Comparison of ENCODE assay signal across 28 cellular contexts in genomic region chr10:66642217-66642616, GRCh38.
"Had no signal": no experiment of that assay in that cellular context is flagged by ENCODE, and none has a peak within 500 bp of the region (broad histone marks: within the 10 kb centered on the region; RNA-seq: fewer than 3 reads in every experiment).

No MANE protein-coding gene starts in this region.

- FAIRE-seq: islet of Langerhans had no signal

- H3K27me3 ChIP-seq: adrenal gland, esophagus muscularis mucosa, neutrophil, right lobe of liver, upper lobe of left lung had no signal

- DNase-seq: activated CD4-positive, alpha-beta memory T cell treated with anti-CD3 and anti-CD28 coated beads for 36 hours; activated CD4-positive, alpha-beta T cell treated with anti-CD3 and anti-CD28 coated beads, Interleukin-2, amount 10 ng/mL, durations not matched to agents 24 days and 14 days; activated CD4-positive, CD25-positive, alpha-beta regulatory T cell treated with anti-CD3 and anti-CD28 coated beads, Interleukin-2, amount 50 U/mL, for 72 hours; activated CD8-positive, alpha-beta memory T cell treated with anti-CD3 and anti-CD28 coated beads, Interleukin-2, amount 50 U/mL, for 4 hours; activated effector memory CD4-positive, alpha-beta T cell treated with anti-CD3 and anti-CD28 coated beads, Interleukin-2, amount 50 U/mL, for 16 hours; activated naive CD4-positive, alpha-beta T cell treated with anti-CD3 and anti-CD28 coated beads for 36 hours; activated naive CD8-positive, alpha-beta T cell treated with anti-CD3 and anti-CD28 coated beads for 36 hours; activated T-cell treated with anti-CD3 and anti-CD28 coated beads, Interleukin-2, amount 50 U/mL, for 1 hour; adrenal gland; aorta; central memory CD4-positive, alpha-beta T cell; endodermal cell; foreskin melanocyte; left ventricle myocardium inferior; naive B cell; nephron progenitor cell; right lobe of liver; stimulated activated CD4-positive, alpha-beta T cell treated with anti-CD3 and anti-CD28 coated beads, Interleukin-4, amount 100 ng/mL, for 4 hours; stimulated activated CD8-positive, alpha-beta memory T cell treated with anti-CD3 and anti-CD28 coated beads, Interleukin-4, amount 100 ng/mL, for 48 hours; stimulated activated naive CD8-positive, alpha-beta T cell treated with anti-CD3 and anti-CD28 coated beads, Interleukin-15, amount 100 ng/mL, for 72 hours; substantia nigra; T-helper 2 cell; upper lobe of left lung had no signal

- H3K27ac ChIP-seq: adrenal gland, esophagus muscularis mucosa, left ventricle myocardium inferior, neutrophil, right lobe of liver, skin epidermis, upper lobe of left lung had no signal

- ATAC-seq: right lobe of liver; stimulated activated memory B cell treated with anti-CD40 and anti-IgM and Interleukin-4, amounts not matched to agents 10 μg/mL and 1 μg/mL and 100 μg/mL, for 72 hours; stimulated activated naive CD8-positive, alpha-beta T cell treated with anti-CD3 and anti-CD28 coated beads, Interleukin-15, amount 100 ng/mL, for 72 hours had no signal

- H3K4me3 ChIP-seq: adrenal gland, esophagus muscularis mucosa, left ventricle myocardium inferior, right lobe of liver, skin epidermis, upper lobe of left lung had no signal

- H3K36me3 ChIP-seq: adrenal gland, esophagus muscularis mucosa, left ventricle myocardium inferior, neutrophil, right lobe of liver, upper lobe of left lung had no signal

- H3K4me1 ChIP-seq: adrenal gland, esophagus muscularis mucosa, left ventricle myocardium inferior, right lobe of liver, upper lobe of left lung had no signal

- H3K9me3 ChIP-seq: adrenal gland, esophagus muscularis mucosa, left ventricle myocardium inferior, neutrophil, right lobe of liver, upper lobe of left lung had no signal
